ENCODE assay signal across 17 cellular contexts in genomic region chr13:23600534-23600933, GRCh38.
"Had no signal": no experiment of that assay in that cellular context is flagged by ENCODE, and none has a peak within 500 bp of the region (broad histone marks: within the 10 kb centered on the region; RNA-seq: fewer than 3 reads in every experiment).

No MANE protein-coding gene starts in this region.

- H3K4me2 ChIP-seq: smooth muscle cell had no signal

- H3K27me3 ChIP-seq: ascending aorta, breast epithelium, heart left ventricle, testis, upper lobe of right lung had no signal

- H3K4me1 ChIP-seq: ascending aorta, breast epithelium, heart left ventricle, prostate gland, testis, upper lobe of right lung had no signal

- H3K27ac ChIP-seq: ascending aorta, breast epithelium, heart left ventricle, prostate gland, testis, upper lobe of right lung, WERI-Rb-1 had no signal

- H3K4me3 ChIP-seq: ascending aorta, breast epithelium, heart left ventricle, lung, prostate gland, smooth muscle cell, testis, upper lobe of right lung had no signal

- H3K9me3 ChIP-seq: ascending aorta, breast epithelium, heart left ventricle, prostate gland, testis, upper lobe of right lung had no signal

- H3K36me3 ChIP-seq: ascending aorta, breast epithelium, prostate gland, upper lobe of right lung, WERI-Rb-1 had no signal

- ATAC-seq: left colon; stimulated activated memory B cell treated with anti-CD40 and anti-IgM and Interleukin-4, amounts not matched to agents 10 μg/mL and 1 μg/mL and 100 μg/mL, for 72 hours; upper lobe of right lung had no signal

- DNase-seq: activated CD4-positive, alpha-beta T cell treated with anti-CD3 and anti-CD28 coated beads, Interleukin-2, amount 50 U/mL, for 4 hours; activated gamma-delta T cell; erythroblast; heart left ventricle; left colon; nephron progenitor cell; occipital lobe; stimulated activated CD4-positive, alpha-beta T cell treated with anti-CD3 and anti-CD28 coated beads, Interleukin-4, amount 100 ng/mL, for 4 hours; testis; upper lobe of right lung; WERI-Rb-1 had no signal
